1 cellular context compared by ENCODE assay signal in genomic region chr14:102831163-102831804, GRCh38.
TF ChIP-seq lines count a peak whose summit lies in the region.

No MANE protein-coding gene starts in this region.

TF ChIP-seq in GM12878, 131 proteins besides CTCF, POLR2A, EP300 and RAD21 (continued from another document):
- TF ChIP-seq MEF2A (IDR thresholded peaks at IDR 0.05; ENCODE audit: insufficient read depth, low read depth, low read length) (no peak), KLF5 (IDR thresholded peaks at IDR 0.05; ENCODE audit: partially characterized antibody) (no peak), FOXK2 (IDR thresholded peaks at IDR 0.05) (no peak), SMARCA5 (IDR thresholded peaks at IDR 0.05) (no peak), SP1 (IDR thresholded peaks at IDR 0.05; ENCODE audit: low read depth, low read length) (no peak), SRF (IDR thresholded peaks at IDR 0.05; ENCODE audit: low read depth in 2 of 2, low read length in 2 of 2) (no peak), HDAC6 (IDR thresholded peaks at IDR 0.05; ENCODE audit: unreplicated experiment) (no peak), BHLHE40 (IDR thresholded peaks at IDR 0.05; ENCODE audit: borderline replicate concordance in 1 of 2, low read depth in 2 of 2, low read length in 1 of 2) (no peak), GABPA (IDR thresholded peaks at IDR 0.05; ENCODE audit: low read depth) (no peak), GATAD2B (conservative IDR thresholded peaks at IDR 0.05; ENCODE audit: low read depth) (no peak), NBN (IDR thresholded peaks at IDR 0.05) (no peak), HSF1 (IDR thresholded peaks at IDR 0.05; ENCODE audit: low read depth, low read length) (no peak), HDAC2 (IDR thresholded peaks at IDR 0.05) (no peak), SUZ12 (IDR thresholded peaks at IDR 0.05; ENCODE audit: unreplicated experiment) (no peak), SKIL (IDR thresholded peaks at IDR 0.05; ENCODE audit: low read depth, poor library complexity, severe bottlenecking) (no peak), SMC3 (IDR thresholded peaks at IDR 0.05; ENCODE audit: borderline replicate concordance, low read length) (no peak)
TF ChIP-seq in GM12878: peak in this region for 0.
